1 cellular context compared by ENCODE assay signal in the genomic region with DNA sequence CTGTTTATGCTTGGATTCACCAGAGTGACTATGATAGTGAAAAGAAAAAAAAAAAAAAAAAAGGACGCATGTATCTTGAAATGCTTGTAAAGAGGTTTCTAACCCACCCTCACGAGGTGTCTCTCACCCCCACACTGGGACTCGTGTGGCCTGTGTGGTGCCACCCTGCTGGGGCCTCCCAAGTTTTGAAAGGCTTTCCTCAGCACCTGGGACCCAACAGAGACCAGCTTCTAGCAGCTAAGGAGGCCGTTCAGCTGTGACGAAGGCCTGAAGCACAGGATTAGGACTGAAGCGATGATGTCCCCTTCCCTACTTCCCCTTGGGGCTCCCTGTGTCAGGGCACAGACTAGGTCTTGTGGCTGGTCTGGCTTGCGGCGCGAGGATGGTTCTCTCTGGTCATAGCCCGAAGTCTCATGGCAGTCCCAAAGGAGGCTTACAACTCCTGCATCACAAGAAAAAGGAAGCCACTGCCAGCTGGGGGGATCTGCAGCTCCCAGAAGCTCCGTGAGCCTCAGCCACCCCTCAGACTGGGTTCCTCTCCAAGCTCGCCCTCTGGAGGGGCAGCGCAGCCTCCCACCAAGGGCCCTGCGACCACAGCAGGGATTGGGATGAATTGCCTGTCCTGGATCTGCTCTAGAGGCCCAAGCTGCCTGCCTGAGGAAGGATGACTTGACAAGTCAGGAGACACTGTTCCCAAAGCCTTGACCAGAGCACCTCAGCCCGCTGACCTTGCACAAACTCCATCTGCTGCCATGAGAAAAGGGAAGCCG.
TF ChIP-seq lines count a peak whose summit lies in the region.

No MANE protein-coding gene starts in this region.

TF ChIP-seq in WTC11, 78 proteins besides CTCF, POLR2A, EP300 and RAD21 (continued from another document):
- TF ChIP-seq, protein P1, sequence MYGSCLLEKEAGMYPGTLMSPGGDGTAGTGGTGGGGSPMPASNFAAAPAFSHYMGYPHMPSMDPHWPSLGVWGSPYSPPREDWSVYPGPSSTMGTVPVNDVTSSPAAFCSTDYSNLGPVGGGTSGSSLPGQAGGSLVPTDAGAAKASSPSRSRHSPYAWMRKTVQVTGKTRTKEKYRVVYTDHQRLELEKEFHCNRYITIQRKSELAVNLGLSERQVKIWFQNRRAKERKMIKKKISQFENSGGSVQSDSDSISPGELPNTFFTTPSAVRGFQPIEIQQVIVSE (CRISPR knock-in tag; IDR thresholded peaks at IDR 0.05; ENCODE audit: borderline replicate concordance) = no peak
- no peak for TF ChIP-seq TCF7 (CRISPR knock-in tag; IDR thresholded peaks at IDR 0.05; ENCODE audit: low read depth)
